Comparison of ENCODE assay signal across 1 cellular context in the genomic region with DNA sequence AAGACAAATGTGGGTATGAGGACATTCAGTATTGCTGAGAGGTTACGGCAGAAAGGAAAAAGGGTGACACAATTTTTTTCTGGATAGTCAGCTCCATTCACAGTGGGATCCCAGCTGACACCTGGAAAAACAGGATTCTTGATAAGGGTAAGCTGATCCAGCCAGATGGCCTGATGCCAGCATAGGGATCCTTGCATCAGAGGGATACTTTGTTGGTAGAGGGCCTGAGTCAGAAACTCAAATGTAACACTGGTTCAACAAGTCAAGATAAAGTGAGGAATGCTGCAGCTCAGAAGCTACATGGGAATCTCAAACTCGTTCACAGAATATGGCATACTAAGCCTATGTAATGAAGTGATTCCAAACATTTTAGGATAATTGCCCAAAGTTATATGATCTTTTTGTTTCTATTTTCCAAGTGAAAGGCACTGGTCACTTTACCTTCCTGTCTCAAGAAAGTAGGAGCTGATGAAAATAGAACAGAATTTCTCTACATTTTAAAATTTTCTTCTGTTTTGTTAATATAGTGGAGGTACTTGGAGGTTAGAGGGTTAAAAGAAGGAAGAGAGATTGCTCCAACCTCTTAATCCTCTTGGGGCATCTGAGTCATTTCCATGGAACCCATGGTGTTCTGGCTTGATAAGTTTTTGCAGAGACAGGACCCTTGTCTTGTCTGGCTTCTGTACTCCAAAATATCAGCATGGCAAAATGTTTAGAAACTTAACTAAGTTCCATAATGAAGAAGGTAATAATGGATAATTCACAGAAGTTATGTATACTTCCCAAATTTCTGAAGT.
TF ChIP-seq lines count a peak whose summit lies in the region.

No MANE protein-coding gene starts in this region.

TF ChIP-seq in WTC11, 78 proteins besides CTCF, POLR2A, EP300 and RAD21 (continued from another document):
- TF ChIP-seq, protein P1, sequence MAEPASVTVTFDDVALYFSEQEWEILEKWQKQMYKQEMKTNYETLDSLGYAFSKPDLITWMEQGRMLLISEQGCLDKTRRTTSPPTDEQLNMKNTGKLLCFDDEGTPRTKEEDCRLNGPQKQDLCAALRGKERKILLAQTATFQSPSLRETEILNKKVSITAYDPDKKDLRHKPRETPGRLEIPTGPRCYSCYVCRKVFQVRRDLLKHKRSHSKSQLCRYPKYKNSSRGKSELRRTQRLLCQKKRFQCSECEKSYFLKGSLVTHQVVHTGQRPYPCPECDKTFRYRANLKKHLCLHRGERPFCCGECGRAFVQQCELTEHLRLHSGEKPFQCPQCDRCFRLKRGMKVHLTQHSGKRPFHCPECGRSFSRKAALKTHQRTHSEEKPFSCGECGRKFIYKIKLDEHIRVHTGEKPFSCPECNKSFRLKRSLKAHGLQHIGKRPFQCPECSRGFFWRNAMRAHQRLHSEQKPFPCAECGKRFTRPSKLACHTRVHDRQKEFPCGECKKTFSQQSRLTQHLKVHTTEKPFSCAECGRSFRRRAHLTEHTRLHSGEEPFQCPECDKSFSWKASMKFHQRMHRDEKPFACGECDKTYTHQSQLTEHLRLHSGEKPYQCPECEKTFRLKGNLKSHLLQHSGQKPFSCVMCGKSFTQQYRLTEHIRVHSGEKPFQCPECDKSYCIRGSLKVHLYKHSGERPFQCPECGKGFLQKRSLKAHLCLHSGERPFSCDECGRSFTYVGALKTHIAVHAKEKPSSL (CRISPR knock-in tag; conservative IDR thresholded peaks at IDR 0.05) = no peak
- TF ChIP-seq NFE2L1 (CRISPR knock-in tag; IDR thresholded peaks at IDR 0.05) (no peak), SMAD4 (CRISPR knock-in tag; IDR thresholded peaks at IDR 0.05) (no peak), SP1 (CRISPR knock-in tag; conservative IDR thresholded peaks at IDR 0.05) (no peak)
- TF ChIP-seq, protein P2, sequence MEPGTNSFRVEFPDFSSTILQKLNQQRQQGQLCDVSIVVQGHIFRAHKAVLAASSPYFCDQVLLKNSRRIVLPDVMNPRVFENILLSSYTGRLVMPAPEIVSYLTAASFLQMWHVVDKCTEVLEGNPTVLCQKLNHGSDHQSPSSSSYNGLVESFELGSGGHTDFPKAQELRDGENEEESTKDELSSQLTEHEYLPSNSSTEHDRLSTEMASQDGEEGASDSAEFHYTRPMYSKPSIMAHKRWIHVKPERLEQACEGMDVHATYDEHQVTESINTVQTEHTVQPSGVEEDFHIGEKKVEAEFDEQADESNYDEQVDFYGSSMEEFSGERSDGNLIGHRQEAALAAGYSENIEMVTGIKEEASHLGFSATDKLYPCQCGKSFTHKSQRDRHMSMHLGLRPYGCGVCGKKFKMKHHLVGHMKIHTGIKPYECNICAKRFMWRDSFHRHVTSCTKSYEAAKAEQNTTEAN (CRISPR knock-in tag; IDR thresholded peaks at IDR 0.05) = no peak
- TF ChIP-seq, protein P3, sequence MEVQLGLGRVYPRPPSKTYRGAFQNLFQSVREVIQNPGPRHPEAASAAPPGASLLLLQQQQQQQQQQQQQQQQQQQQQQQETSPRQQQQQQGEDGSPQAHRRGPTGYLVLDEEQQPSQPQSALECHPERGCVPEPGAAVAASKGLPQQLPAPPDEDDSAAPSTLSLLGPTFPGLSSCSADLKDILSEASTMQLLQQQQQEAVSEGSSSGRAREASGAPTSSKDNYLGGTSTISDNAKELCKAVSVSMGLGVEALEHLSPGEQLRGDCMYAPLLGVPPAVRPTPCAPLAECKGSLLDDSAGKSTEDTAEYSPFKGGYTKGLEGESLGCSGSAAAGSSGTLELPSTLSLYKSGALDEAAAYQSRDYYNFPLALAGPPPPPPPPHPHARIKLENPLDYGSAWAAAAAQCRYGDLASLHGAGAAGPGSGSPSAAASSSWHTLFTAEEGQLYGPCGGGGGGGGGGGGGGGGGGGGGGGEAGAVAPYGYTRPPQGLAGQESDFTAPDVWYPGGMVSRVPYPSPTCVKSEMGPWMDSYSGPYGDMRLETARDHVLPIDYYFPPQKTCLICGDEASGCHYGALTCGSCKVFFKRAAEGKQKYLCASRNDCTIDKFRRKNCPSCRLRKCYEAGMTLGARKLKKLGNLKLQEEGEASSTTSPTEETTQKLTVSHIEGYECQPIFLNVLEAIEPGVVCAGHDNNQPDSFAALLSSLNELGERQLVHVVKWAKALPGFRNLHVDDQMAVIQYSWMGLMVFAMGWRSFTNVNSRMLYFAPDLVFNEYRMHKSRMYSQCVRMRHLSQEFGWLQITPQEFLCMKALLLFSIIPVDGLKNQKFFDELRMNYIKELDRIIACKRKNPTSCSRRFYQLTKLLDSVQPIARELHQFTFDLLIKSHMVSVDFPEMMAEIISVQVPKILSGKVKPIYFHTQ (CRISPR knock-in tag; IDR thresholded peaks at IDR 0.05) = no peak
- TF ChIP-seq, protein P4, sequence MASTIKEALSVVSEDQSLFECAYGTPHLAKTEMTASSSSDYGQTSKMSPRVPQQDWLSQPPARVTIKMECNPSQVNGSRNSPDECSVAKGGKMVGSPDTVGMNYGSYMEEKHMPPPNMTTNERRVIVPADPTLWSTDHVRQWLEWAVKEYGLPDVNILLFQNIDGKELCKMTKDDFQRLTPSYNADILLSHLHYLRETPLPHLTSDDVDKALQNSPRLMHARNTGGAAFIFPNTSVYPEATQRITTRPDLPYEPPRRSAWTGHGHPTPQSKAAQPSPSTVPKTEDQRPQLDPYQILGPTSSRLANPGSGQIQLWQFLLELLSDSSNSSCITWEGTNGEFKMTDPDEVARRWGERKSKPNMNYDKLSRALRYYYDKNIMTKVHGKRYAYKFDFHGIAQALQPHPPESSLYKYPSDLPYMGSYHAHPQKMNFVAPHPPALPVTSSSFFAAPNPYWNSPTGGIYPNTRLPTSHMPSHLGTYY (CRISPR knock-in tag; IDR thresholded peaks at IDR 0.05) = no peak
